Comparison of ENCODE assay signal across 26 cellular contexts in genomic region chr6:136150961-136151360, GRCh38.
"Had no signal": no experiment of that assay in that cellular context is flagged by ENCODE, and none has a peak within 500 bp of the region (broad histone marks: within the 10 kb centered on the region; RNA-seq: fewer than 3 reads in every experiment).

No MANE protein-coding gene starts in this region.

- H3K27me3 Mint-ChIP-seq: stimulated activated naive B cell treated with anti-CD40 and anti-IgM and Interleukin-4, amounts not matched to agents 10 μg/mL and 1 μg/mL and 100 μg/mL, for 72 hours had no signal

- H3K4me3 ChIP-seq: pancreas, prostate gland, right lobe of liver, sigmoid colon, stomach, thoracic aorta, thyroid gland, tibial nerve, upper lobe of left lung, vagina had no signal

- ATAC-seq: natural killer cell treated with Interleukin-12 subunit alpha and Interleukin-12 subunit beta and Interleukin-15 and Interleukin-18, amount 100 ng/mL, for 72 hours; pancreas; right cardiac atrium; right lobe of liver; stimulated activated effector memory CD8-positive, alpha-beta T cell treated with anti-CD3 and anti-CD28 coated beads, Interleukin-12 subunit alpha, Interleukin-12 subunit beta, amount 100 ng/mL, for 72 hours; stimulated activated naive B cell treated with anti-CD40 and anti-IgM and Interleukin-4, amounts not matched to agents 10 μg/mL and 1 μg/mL and 100 μg/mL, for 72 hours had no signal

- H3K36me3 Mint-ChIP-seq: natural killer cell treated with Interleukin-12 subunit alpha and Interleukin-12 subunit beta and Interleukin-15 and Interleukin-18, amount 100 ng/mL, for 72 hours; stimulated activated effector memory CD8-positive, alpha-beta T cell treated with anti-CD3 and anti-CD28 coated beads, Interleukin-12 subunit alpha, Interleukin-12 subunit beta, amount 100 ng/mL, for 72 hours had no signal

- H3K27ac ChIP-seq: neutrophil, pancreas, prostate gland, right lobe of liver, sigmoid colon, stomach, thoracic aorta, thyroid gland, tibial nerve, upper lobe of left lung, vagina had no signal

- H3K9me3 Mint-ChIP-seq: natural killer cell treated with Interleukin-12 subunit alpha and Interleukin-12 subunit beta and Interleukin-15 and Interleukin-18, amount 100 ng/mL, for 72 hours; nephron progenitor cell; neural crest cell; stimulated activated effector memory CD8-positive, alpha-beta T cell treated with anti-CD3 and anti-CD28 coated beads, Interleukin-12 subunit alpha, Interleukin-12 subunit beta, amount 100 ng/mL, for 72 hours; stimulated activated naive B cell treated with anti-CD40 and anti-IgM and Interleukin-4, amounts not matched to agents 10 μg/mL and 1 μg/mL and 100 μg/mL, for 72 hours; stimulated activated naive CD8-positive, alpha-beta T cell treated with anti-CD3 and anti-CD28 coated beads, Interleukin-15, Interleukin-2, amounts not matched to agents 100 ng/mL and 50 ng/mL, for 24 hours had no signal

- H3K9me3 ChIP-seq: neutrophil, pancreas, prostate gland, right lobe of liver, sigmoid colon, stomach, thoracic aorta, thyroid gland, tibial nerve, upper lobe of left lung, vagina had no signal

- H3K4me1 Mint-ChIP-seq: nephron progenitor cell; neural crest cell; stimulated activated effector memory CD8-positive, alpha-beta T cell treated with anti-CD3 and anti-CD28 coated beads, Interleukin-12 subunit alpha, Interleukin-12 subunit beta, amount 100 ng/mL, for 72 hours; stimulated activated naive B cell treated with anti-CD40 and anti-IgM and Interleukin-4, amounts not matched to agents 10 μg/mL and 1 μg/mL and 100 μg/mL, for 72 hours had no signal

- H3K4me3 Mint-ChIP-seq: natural killer cell treated with Interleukin-12 subunit alpha and Interleukin-12 subunit beta and Interleukin-15 and Interleukin-18, amount 100 ng/mL, for 72 hours; nephron progenitor cell; neural crest cell; stimulated activated effector memory CD8-positive, alpha-beta T cell treated with anti-CD3 and anti-CD28 coated beads, Interleukin-12 subunit alpha, Interleukin-12 subunit beta, amount 100 ng/mL, for 72 hours; stimulated activated naive B cell treated with anti-CD40 and anti-IgM and Interleukin-4, amounts not matched to agents 10 μg/mL and 1 μg/mL and 100 μg/mL, for 72 hours; stimulated activated naive CD8-positive, alpha-beta T cell treated with anti-CD3 and anti-CD28 coated beads, Interleukin-15, Interleukin-2, amounts not matched to agents 100 ng/mL and 50 ng/mL, for 24 hours had no signal

- DNase-seq: nephron progenitor cell; nucleus accumbens; pancreas; right cardiac atrium; right lobe of liver; sigmoid colon; small intestine; stimulated activated CD4-positive, alpha-beta T cell treated with anti-CD3 and anti-CD28 coated beads, Interleukin-15, amount 100 ng/mL, for 24 hours; stimulated activated CD4-positive, alpha-beta T cell treated with anti-CD3 and anti-CD28 coated beads, Interleukin-2, amount 100 ng/mL, for 24 hours; stimulated activated CD4-positive, alpha-beta T cell treated with anti-CD3 and anti-CD28 coated beads, Interleukin-2, amount 100 ng/mL, for 48 hours; stimulated activated CD4-positive, alpha-beta T cell treated with anti-CD3 and anti-CD28 coated beads, Interleukin-4, amount 100 ng/mL, for 24 hours; stimulated activated naive B cell treated with anti-CD40 and anti-IgM and Interleukin-4, amounts not matched to agents 10 μg/mL and 1 μg/mL and 100 μg/mL, for 72 hours; stimulated activated naive CD4-positive, alpha-beta T cell treated with Interleukin-2 at 50 U/mL for 16 hours; stomach; thyroid gland; trophoblast cell had no signal

- H3K4me1 ChIP-seq: pancreas, prostate gland, sigmoid colon, thyroid gland, upper lobe of left lung, vagina had no signal

- H3K27me3 ChIP-seq: neutrophil, pancreas, right lobe of liver, sigmoid colon, stomach, thyroid gland, tibial nerve, upper lobe of left lung, vagina had no signal

- H3K36me3 ChIP-seq: neutrophil, pancreas, prostate gland, sigmoid colon, thoracic aorta, upper lobe of left lung had no signal

- H3K27ac Mint-ChIP-seq: natural killer cell treated with Interleukin-12 subunit alpha and Interleukin-12 subunit beta and Interleukin-15 and Interleukin-18, amount 100 ng/mL, for 72 hours; nephron progenitor cell; stimulated activated effector memory CD8-positive, alpha-beta T cell treated with anti-CD3 and anti-CD28 coated beads, Interleukin-12 subunit alpha, Interleukin-12 subunit beta, amount 100 ng/mL, for 72 hours; stimulated activated naive B cell treated with anti-CD40 and anti-IgM and Interleukin-4, amounts not matched to agents 10 μg/mL and 1 μg/mL and 100 μg/mL, for 72 hours; stimulated activated naive CD8-positive, alpha-beta T cell treated with anti-CD3 and anti-CD28 coated beads, Interleukin-15, Interleukin-2, amounts not matched to agents 100 ng/mL and 50 ng/mL, for 24 hours had no signal
